Comparison of ENCODE assay signal across 13 cellular contexts in genomic region chr4:13783800-13784411, GRCh38.
DNase-seq lines count a peak whose midpoint lies in the region; ATAC-seq and TF ChIP-seq lines count a peak whose summit lies in the region.
"Had no signal": no experiment of that assay in that cellular context is flagged by ENCODE, and none has a peak within 500 bp of the region (broad histone marks: within the 10 kb centered on the region; RNA-seq: fewer than 3 reads in every experiment).

No MANE protein-coding gene starts in this region.

- ATAC-seq in Right ventricle myocardium superior (ENCODE audit: poor library complexity) (peak; percentile 39), sciatic nerve (no peak)
- ATAC-seq: A549, esophagus mucosa had no signal

- H3K36me3 ChIP-seq in left ventricle myocardium inferior (no peaks in the 10 kb centered on the region), testis (ENCODE audit: low read depth, missing control alignments) (no peaks in the 10 kb centered on the region)
- H3K36me3 ChIP-seq: MG63 had no signal

- intact Hi-C loops in Right ventricle myocardium superior (cut with DNase I) (no loop called here), left ventricle myocardium inferior (cut with micrococcal nuclease) (no loop called here), testis (cut with DNase I; ENCODE audit: low total_unique reads) (no loop called here), sciatic nerve (cut with DNase I) (no loop called here)

- H3K4me3 ChIP-seq in left ventricle myocardium inferior (no peak overlapping the region), testis (no peak overlapping the region)
- H3K4me3 ChIP-seq: A549, MG63 had no signal

- no peak for DNase-seq in Right ventricle myocardium superior
- DNase-seq in left ventricle myocardium inferior = no peak
- DNase-seq in amniotic epithelial cell (ENCODE audit: low read depth) = peak; percentile 16
- DNase-seq in inferior parietal cortex (ENCODE audit: extremely low spot score) = peak; percentile 74
- peak; percentile 86 for DNase-seq in testis
- no peak for DNase-seq in NCI-H1092 treated with DMSO at 0.1 percent for 48 hours (lab: John Stamatoyannopoulos, UW)
- no peak for DNase-seq in ureter (ENCODE audit: low spot score)
- no peak for DNase-seq in sciatic nerve (ENCODE audit: low spot score)
- DNase-seq: activated CD8-positive, alpha-beta memory T cell treated with anti-CD3 and anti-CD28 coated beads for 24 hours; MG63; NCI-H526 had no signal

- no peak for TF ChIP-seq CTCF in left ventricle myocardium inferior (IDR thresholded peaks at IDR 0.05; ENCODE audit: borderline replicate concordance)
- TF ChIP-seq CTCF in testis (IDR thresholded peaks at IDR 0.05) = no peak

- H3K9me3 ChIP-seq in left ventricle myocardium inferior (replicated peaks) (no peaks in the 10 kb centered on the region), testis (no peaks in the 10 kb centered on the region)
- H3K9me3 ChIP-seq: A549, MG63 had no signal

- H3K4me1 ChIP-seq in left ventricle myocardium inferior (peaks cover 7% of the 10 kb centered on the region), testis (peaks cover 16% of the 10 kb centered on the region)
- H3K4me1 ChIP-seq: A549 had no signal

- H3K27me3 ChIP-seq in left ventricle myocardium inferior (ENCODE audit: low read depth) (no peaks in the 10 kb centered on the region), testis (no peaks in the 10 kb centered on the region)
- H3K27me3 ChIP-seq: MG63 had no signal

- H3K27ac ChIP-seq in left ventricle myocardium inferior (replicated peaks) (no peak overlapping the region), testis (peak overlapping the region; percentile 61 to 64)
- H3K27ac ChIP-seq: A549 had no signal

- TF ChIP-seq POLR2A in testis (IDR thresholded peaks at IDR 0.05) = no peak

- WGBS in testis, 2 donors = 24 to 37% methylated on average over 8 of the region's 8 CpGs

Comparison
In these comparisons a context has a peak if more than half of its experiments do, and no peak if none do; other contexts are left out.
1. DNase-seq: peak in amniotic epithelial cell (single experiment), inferior parietal cortex (single experiment) and testis (single experiment); none in Right ventricle myocardium superior (single experiment), left ventricle myocardium inferior (single experiment), NCI-H1092 treated with DMSO at 0.1 percent for 48 hours (single experiment), ureter (single experiment) and sciatic nerve (single experiment).